In the genomic region with DNA sequence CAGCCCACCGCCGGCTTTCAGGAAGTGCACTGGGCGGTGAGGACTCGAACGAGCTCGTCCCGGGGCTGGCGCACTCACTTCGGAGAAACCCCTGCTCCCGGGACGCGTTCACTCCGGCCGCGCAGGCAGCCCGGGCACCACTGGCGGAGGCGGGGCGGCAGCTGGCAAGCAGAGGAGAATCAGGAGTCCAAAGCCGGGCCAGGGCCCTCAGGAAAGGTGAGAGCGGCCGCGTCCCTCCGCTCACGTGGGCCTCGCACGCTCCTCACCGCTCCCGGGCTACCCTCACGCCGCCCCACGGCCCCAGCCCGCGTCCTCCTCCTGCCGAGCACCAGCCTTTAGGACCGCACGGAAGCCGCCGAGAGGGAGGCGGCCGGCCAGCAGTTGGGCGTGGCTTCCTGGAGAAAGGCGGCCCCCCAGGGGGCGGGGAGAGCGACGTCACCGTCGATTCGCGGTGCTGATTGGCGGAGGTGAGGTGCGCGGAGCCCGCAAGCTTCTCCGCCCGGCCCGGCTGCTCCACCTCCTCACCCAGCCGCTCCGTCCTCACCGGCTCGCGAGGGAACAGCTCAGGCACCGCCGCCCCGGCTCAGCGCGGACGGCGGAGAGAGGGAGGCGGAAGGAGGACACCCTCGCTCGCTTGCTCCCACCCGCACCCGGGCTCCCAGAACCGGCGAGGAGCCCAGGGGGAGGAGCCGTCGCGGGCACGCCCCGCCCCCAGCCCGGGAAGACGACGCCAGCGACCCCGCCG, we compare ENCODE assay signal across 1 cellular context.
TF ChIP-seq lines count a peak whose summit lies in the region.

A gene (plus strand): TSS at position 516 of the 745 bp plus-strand sequence. CDS start 400 bp downstream, outside the sequence.

TF ChIP-seq in HepG2, 621 proteins besides CTCF, POLR2A, EP300 and RAD21 (continued from another document and continues in another):
- TF ChIP-seq, protein P1, sequence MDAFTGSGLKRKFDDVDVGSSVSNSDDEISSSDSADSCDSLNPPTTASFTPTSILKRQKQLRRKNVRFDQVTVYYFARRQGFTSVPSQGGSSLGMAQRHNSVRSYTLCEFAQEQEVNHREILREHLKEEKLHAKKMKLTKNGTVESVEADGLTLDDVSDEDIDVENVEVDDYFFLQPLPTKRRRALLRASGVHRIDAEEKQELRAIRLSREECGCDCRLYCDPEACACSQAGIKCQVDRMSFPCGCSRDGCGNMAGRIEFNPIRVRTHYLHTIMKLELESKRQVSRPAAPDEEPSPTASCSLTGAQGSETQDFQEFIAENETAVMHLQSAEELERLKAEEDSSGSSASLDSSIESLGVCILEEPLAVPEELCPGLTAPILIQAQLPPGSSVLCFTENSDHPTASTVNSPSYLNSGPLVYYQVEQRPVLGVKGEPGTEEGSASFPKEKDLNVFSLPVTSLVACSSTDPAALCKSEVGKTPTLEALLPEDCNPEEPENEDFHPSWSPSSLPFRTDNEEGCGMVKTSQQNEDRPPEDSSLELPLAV (CRISPR knock-in tag; conservative IDR thresholded peaks at IDR 0.05; ENCODE audit: low read depth): no peak
- TF ChIP-seq ZNF251 (CRISPR knock-in tag; IDR thresholded peaks at IDR 0.05): peak; percentile 90; the same call in 1 of the 2 replicates
- TF ChIP-seq, protein P2, sequence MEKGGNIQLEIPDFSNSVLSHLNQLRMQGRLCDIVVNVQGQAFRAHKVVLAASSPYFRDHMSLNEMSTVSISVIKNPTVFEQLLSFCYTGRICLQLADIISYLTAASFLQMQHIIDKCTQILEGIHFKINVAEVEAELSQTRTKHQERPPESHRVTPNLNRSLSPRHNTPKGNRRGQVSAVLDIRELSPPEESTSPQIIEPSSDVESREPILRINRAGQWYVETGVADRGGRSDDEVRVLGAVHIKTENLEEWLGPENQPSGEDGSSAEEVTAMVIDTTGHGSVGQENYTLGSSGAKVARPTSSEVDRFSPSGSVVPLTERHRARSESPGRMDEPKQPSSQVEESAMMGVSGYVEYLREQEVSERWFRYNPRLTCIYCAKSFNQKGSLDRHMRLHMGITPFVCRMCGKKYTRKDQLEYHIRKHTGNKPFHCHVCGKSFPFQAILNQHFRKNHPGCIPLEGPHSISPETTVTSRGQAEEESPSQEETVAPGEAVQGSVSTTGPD (CRISPR knock-in tag; IDR thresholded peaks at IDR 0.05): no peak
- peak; percentile 74 for TF ChIP-seq ZIK1 (CRISPR knock-in tag; IDR thresholded peaks at IDR 0.05; ENCODE audit: borderline replicate concordance, low read depth)
- TF ChIP-seq NPAS2 (CRISPR knock-in tag; IDR thresholded peaks at IDR 0.05; ENCODE audit: borderline replicate concordance): no peak
- peak; percentile 38; the same call in 1 of the 2 replicates for TF ChIP-seq ZNF614 (CRISPR knock-in tag; IDR thresholded peaks at IDR 0.05; ENCODE audit: borderline replicate concordance)
- no peak for TF ChIP-seq ZNF562 (CRISPR knock-in tag; IDR thresholded peaks at IDR 0.05; ENCODE audit: borderline replicate concordance)
- no peak for TF ChIP-seq NFE2L2 (IDR thresholded peaks at IDR 0.05; ENCODE audit: low read length)
- peak; percentile 79 for TF ChIP-seq AGO1 (IDR thresholded peaks at IDR 0.05; ENCODE audit: low read depth, low read length, poor library complexity, severe bottlenecking)
- TF ChIP-seq MEF2D (CRISPR knock-in tag; IDR thresholded peaks at IDR 0.05): peak; percentile 77
- peak; percentile 40; the same call in 1 of the 3 replicates for TF ChIP-seq MXI1 (IDR thresholded peaks at IDR 0.05; ENCODE audit: borderline replicate concordance, low read depth, low read length)
- peak; percentile 99 for TF ChIP-seq ARNTL (CRISPR knock-in tag; IDR thresholded peaks at IDR 0.05)
- TF ChIP-seq, protein P3, sequence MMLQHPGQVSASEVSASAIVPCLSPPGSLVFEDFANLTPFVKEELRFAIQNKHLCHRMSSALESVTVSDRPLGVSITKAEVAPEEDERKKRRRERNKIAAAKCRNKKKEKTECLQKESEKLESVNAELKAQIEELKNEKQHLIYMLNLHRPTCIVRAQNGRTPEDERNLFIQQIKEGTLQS (CRISPR knock-in tag; IDR thresholded peaks at IDR 0.05): no peak; the same call in 1 of the 2 replicates
- peak; percentile 91; the same call in 1 of the 2 replicates for TF ChIP-seq ZNF235 (CRISPR knock-in tag; IDR thresholded peaks at IDR 0.05; ENCODE audit: borderline replicate concordance)
- peak; percentile 90 for TF ChIP-seq ZFY (CRISPR knock-in tag; IDR thresholded peaks at IDR 0.05)
- peak; percentile 85 for TF ChIP-seq ZBTB7B (CRISPR knock-in tag; IDR thresholded peaks at IDR 0.05)
- TF ChIP-seq, protein P4, sequence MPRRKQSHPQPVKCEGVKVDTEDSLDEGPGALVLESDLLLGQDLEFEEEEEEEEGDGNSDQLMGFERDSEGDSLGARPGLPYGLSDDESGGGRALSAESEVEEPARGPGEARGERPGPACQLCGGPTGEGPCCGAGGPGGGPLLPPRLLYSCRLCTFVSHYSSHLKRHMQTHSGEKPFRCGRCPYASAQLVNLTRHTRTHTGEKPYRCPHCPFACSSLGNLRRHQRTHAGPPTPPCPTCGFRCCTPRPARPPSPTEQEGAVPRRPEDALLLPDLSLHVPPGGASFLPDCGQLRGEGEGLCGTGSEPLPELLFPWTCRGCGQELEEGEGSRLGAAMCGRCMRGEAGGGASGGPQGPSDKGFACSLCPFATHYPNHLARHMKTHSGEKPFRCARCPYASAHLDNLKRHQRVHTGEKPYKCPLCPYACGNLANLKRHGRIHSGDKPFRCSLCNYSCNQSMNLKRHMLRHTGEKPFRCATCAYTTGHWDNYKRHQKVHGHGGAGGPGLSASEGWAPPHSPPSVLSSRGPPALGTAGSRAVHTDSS (CRISPR knock-in tag; conservative IDR thresholded peaks at IDR 0.05): no peak
- no peak for TF ChIP-seq SIX1 (CRISPR knock-in tag; IDR thresholded peaks at IDR 0.05; ENCODE audit: borderline replicate concordance)
- no peak for TF ChIP-seq ZNF660 (CRISPR knock-in tag; IDR thresholded peaks at IDR 0.05; ENCODE audit: borderline replicate concordance, low read depth)
- TF ChIP-seq, protein P5, sequence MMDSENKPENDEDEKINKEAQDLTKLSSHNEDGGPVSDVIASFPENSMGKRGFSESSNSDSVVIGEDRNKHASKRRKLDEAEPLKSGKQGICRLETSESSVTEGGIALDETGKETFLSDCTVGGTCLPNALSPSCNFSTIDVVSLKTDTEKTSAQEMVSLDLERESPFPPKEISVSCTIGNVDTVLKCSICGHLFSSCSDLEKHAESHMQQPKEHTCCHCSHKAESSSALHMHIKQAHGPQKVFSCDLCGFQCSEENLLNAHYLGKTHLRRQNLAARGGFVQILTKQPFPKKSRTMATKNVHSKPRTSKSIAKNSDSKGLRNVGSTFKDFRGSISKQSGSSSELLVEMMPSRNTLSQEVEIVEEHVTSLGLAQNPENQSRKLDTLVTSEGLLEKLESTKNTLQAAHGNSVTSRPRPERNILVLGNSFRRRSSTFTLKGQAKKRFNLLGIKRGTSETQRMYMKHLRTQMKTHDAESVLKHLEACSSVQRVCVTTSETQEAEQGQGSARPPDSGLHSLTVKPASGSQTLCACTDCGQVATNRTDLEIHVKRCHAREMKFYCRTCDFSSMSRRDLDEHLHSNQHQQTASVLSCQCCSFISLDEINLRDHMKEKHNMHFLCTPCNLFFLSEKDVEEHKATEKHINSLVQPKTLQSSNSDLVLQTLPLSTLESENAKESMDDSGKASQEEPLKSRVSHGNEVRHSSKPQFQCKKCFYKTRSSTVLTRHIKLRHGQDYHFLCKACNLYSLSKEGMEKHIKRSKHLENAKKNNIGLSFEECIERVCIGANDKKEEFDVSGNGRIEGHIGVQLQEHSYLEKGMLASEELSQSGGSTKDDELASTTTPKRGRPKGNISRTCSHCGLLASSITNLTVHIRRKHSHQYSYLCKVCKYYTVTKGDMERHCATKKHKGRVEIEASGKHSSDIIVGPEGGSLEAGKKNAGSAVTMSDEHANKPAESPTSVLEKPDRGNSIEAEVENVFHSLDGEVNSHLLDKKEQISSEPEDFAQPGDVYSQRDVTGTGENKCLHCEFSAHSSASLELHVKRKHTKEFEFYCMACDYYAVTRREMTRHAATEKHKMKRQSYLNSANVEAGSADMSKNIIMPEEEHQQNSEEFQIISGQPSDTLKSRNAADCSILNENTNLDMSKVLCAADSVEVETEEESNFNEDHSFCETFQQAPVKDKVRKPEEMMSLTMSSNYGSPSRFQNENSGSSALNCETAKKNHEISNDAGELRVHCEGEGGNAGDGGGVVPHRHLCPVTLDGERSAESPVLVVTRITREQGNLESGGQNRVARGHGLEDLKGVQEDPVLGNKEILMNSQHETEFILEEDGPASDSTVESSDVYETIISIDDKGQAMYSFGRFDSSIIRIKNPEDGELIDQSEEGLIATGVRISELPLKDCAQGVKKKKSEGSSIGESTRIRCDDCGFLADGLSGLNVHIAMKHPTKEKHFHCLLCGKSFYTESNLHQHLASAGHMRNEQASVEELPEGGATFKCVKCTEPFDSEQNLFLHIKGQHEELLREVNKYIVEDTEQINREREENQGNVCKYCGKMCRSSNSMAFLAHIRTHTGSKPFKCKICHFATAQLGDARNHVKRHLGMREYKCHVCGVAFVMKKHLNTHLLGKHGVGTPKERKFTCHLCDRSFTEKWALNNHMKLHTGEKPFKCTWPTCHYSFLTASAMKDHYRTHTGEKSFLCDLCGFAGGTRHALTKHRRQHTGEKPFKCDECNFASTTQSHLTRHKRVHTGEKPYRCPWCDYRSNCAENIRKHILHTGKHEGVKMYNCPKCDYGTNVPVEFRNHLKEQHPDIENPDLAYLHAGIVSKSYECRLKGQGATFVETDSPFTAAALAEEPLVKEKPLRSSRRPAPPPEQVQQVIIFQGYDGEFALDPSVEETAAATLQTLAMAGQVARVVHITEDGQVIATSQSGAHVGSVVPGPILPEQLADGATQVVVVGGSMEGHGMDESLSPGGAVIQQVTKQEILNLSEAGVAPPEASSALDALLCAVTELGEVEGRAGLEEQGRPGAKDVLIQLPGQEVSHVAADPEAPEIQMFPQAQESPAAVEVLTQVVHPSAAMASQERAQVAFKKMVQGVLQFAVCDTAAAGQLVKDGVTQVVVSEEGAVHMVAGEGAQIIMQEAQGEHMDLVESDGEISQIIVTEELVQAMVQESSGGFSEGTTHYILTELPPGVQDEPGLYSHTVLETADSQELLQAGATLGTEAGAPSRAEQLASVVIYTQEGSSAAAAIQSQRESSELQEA (CRISPR knock-in tag; IDR thresholded peaks at IDR 0.05; ENCODE audit: not compliant biosample characterization): peak; percentile 68
- TF ChIP-seq, protein P6, sequence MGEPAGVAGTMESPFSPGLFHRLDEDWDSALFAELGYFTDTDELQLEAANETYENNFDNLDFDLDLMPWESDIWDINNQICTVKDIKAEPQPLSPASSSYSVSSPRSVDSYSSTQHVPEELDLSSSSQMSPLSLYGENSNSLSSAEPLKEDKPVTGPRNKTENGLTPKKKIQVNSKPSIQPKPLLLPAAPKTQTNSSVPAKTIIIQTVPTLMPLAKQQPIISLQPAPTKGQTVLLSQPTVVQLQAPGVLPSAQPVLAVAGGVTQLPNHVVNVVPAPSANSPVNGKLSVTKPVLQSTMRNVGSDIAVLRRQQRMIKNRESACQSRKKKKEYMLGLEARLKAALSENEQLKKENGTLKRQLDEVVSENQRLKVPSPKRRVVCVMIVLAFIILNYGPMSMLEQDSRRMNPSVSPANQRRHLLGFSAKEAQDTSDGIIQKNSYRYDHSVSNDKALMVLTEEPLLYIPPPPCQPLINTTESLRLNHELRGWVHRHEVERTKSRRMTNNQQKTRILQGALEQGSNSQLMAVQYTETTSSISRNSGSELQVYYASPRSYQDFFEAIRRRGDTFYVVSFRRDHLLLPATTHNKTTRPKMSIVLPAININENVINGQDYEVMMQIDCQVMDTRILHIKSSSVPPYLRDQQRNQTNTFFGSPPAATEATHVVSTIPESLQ (CRISPR knock-in tag; conservative IDR thresholded peaks at IDR 0.05): no peak; the same call in 1 of the 2 replicates
- TF ChIP-seq SNRNP70 (IDR thresholded peaks at IDR 0.05; ENCODE audit: low read depth, low read length): no peak
- TF ChIP-seq, protein P7, sequence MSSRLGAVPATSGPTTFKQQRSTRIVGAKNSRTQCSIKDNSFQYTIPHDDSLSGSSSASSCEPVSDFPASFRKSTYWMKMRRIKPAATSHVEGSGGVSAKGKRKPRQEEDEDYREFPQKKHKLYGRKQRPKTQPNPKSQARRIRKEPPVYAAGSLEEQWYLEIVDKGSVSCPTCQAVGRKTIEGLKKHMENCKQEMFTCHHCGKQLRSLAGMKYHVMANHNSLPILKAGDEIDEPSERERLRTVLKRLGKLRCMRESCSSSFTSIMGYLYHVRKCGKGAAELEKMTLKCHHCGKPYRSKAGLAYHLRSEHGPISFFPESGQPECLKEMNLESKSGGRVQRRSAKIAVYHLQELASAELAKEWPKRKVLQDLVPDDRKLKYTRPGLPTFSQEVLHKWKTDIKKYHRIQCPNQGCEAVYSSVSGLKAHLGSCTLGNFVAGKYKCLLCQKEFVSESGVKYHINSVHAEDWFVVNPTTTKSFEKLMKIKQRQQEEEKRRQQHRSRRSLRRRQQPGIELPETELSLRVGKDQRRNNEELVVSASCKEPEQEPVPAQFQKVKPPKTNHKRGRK (CRISPR knock-in tag; IDR thresholded peaks at IDR 0.05): no peak
- peak; percentile 89 for TF ChIP-seq ZNF263 (CRISPR knock-in tag; IDR thresholded peaks at IDR 0.05)
- no peak for TF ChIP-seq CBX2 (IDR thresholded peaks at IDR 0.05; ENCODE audit: low read depth, low read length)
- TF ChIP-seq CBX2 (CRISPR knock-in tag; IDR thresholded peaks at IDR 0.05; ENCODE audit: low read depth): no peak
- TF ChIP-seq, protein P8, sequence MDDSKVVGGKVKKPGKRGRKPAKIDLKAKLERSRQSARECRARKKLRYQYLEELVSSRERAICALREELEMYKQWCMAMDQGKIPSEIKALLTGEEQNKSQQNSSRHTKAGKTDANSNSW (CRISPR knock-in tag; IDR thresholded peaks at IDR 0.05; ENCODE audit: borderline replicate concordance): peak; percentile 93; the same call in 1 of the 2 replicates
- peak; percentile 93 for TF ChIP-seq IRX3 (CRISPR knock-in tag; IDR thresholded peaks at IDR 0.05; ENCODE audit: borderline replicate concordance, low read depth)
- peak; percentile 73; the same call in 1 of the 2 replicates for TF ChIP-seq ESRRA (CRISPR knock-in tag; IDR thresholded peaks at IDR 0.05; ENCODE audit: low read depth)
- no peak for TF ChIP-seq ZNF33A (CRISPR knock-in tag; IDR thresholded peaks at IDR 0.05; ENCODE audit: borderline replicate concordance)
